ENCODE assay signal across 12 cellular contexts in the genomic region with DNA sequence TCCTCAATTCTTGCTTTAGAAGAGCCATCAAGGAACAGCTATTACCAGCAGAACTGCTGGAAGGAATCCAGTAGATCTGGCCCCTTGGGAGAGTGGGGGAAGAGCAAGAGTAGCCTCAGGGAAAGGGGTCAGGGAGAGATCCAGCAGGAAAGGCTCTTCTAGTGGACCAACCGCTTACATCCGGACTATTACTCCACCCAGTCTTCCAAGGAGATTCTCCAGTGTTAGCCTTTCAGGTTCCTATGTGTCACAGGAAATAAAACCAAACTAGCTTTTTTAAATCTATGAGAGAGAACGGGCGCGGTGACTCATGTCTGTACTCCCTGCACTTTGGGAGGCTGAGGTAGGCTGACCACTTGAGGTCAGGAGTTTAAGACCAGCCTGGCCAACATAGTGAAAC. TPM values are rescaled to one million over a fixed set of nuclear protein-coding genes. Genes with fewer than 3 reads are reported as not detected.
DNase-seq lines count a peak whose midpoint lies in the region; ATAC-seq lines count a peak whose summit lies in the region.
"Had no signal": no experiment of that assay in that cellular context is flagged by ENCODE, and none has a peak within 500 bp of the region (broad histone marks: within the 10 kb centered on the region; RNA-seq: fewer than 3 reads in every experiment).

No MANE protein-coding gene starts in this region.

- no peaks in the 10 kb centered on the region for H3K27me3 ChIP-seq in H7 (ENCODE audit: control insufficient read depth, insufficient read depth, low read length)
- H3K27me3 ChIP-seq: body of pancreas, spleen had no signal

- ATAC-seq in GM18861 (IDR thresholded peaks at IDR 0.05; ENCODE audit: unreplicated experiment): no peak
- ATAC-seq: body of pancreas had no signal

- no peaks in the 10 kb centered on the region; the same call in 1 of the 2 replicates for H3K36me3 ChIP-seq in H7 (replicated peaks; ENCODE audit: control insufficient read depth, insufficient read depth, low read length)
- H3K36me3 ChIP-seq: spleen had no signal

- no peak overlapping the region for H3K4me3 ChIP-seq in H7 (ENCODE audit: insufficient read depth, low read depth, low read length)
- H3K4me3 ChIP-seq: body of pancreas, spleen had no signal

- DNase-seq in EL: peak; percentile 71
- DNase-seq in NCI-H69 (lab: John Stamatoyannopoulos, UW): peak; percentile 10
- peak; percentile 57 for DNase-seq in dermis blood vessel endothelial cell
- DNase-seq in kidney tubule cell (ENCODE audit: low spot score): peak; percentile 42
- DNase-seq in activated effector memory CD4-positive, alpha-beta T cell treated with anti-CD3 and anti-CD28 coated beads, Interleukin-2, amount 50 U/mL, for 16 hours: no peak
- no peak for DNase-seq in stimulated activated naive CD4-positive, alpha-beta T cell treated with Interleukin-2 at 50 U/mL for 16 hours (lab: John Stamatoyannopoulos, UW)
- DNase-seq in H7: no peak
- DNase-seq: CD4-positive, CD25-positive, alpha-beta regulatory T cell; NCI-H2227 treated with DMSO at 0.1 percent for 48 hours; spleen had no signal

RNA-seq across cellular contexts. Expression of gene TET1, which starts 34.3 kb away (rescaled TPM):
- total RNA-seq in dermis blood vessel endothelial cell: 1.2 TPM in 2 replicates
- 27.5 and 47.6 TPM in 2 replicates for total RNA-seq in H7 (2014; rRNA removed; shearing (Covaris generic))

Comparison
In these comparisons a context has a peak if more than half of its experiments do, and no peak if none do; other contexts are left out.
1. DNase-seq: peak in EL (single experiment), NCI-H69 (single experiment), dermis blood vessel endothelial cell (single experiment) and kidney tubule cell (single experiment); none in activated effector memory CD4-positive, alpha-beta T cell treated with anti-CD3 and anti-CD28 coated beads, Interleukin-2, amount 50 U/mL, for 16 hours (single experiment), stimulated activated naive CD4-positive, alpha-beta T cell treated with Interleukin-2 at 50 U/mL for 16 hours (single experiment) and H7 (single experiment).
2. RNA of gene TET1, which starts 34.3 kb away (total RNA-seq): 27.5 to 47.6 TPM in H7; 1.2 TPM in dermis blood vessel endothelial cell; every median in the first group is over 10 times any median in the second.